ENCODE assay signal across 16 cellular contexts in genomic region chrX:23365541-23365940, GRCh38. TPM values are rescaled to one million over a fixed set of nuclear protein-coding genes. Genes with fewer than 3 reads are reported as not detected.
"Had no signal": no experiment of that assay in that cellular context is flagged by ENCODE, and none has a peak within 500 bp of the region (broad histone marks: within the 10 kb centered on the region; RNA-seq: fewer than 3 reads in every experiment).

No MANE protein-coding gene starts in this region.

- H3K4me3 ChIP-seq: ascending aorta, esophagus squamous epithelium, left lung, sigmoid colon, upper lobe of left lung had no signal

- H3K4me1 ChIP-seq: ascending aorta, esophagus squamous epithelium, left lung, upper lobe of left lung had no signal

- ATAC-seq: activated CD4-positive, alpha-beta T cell treated with anti-CD3 and anti-CD28 coated beads for 36 hours; activated T-cell treated with anti-CD3 and anti-CD28 coated beads, Interleukin-2, amount 50 U/mL, for 72 hours; left lung; stimulated activated naive CD8-positive, alpha-beta T cell treated with anti-CD3 and anti-CD28 coated beads, Interleukin-15, Interleukin-2, amounts not matched to agents 100 U/mL and 50 U/mL, for 24 hours had no signal

- FAIRE-seq: colon had no signal

- H3K27me3 ChIP-seq: ascending aorta, esophagus squamous epithelium, left lung, sigmoid colon, upper lobe of left lung had no signal

- DNase-seq: activated CD4-positive, alpha-beta memory T cell treated with anti-CD3 and anti-CD28 coated beads, Interleukin-2, amount 10 ng/mL, durations not matched to agents 7 days and 5 days; activated CD4-positive, alpha-beta T cell treated with anti-CD3 and anti-CD28 coated beads for 36 hours; activated CD8-positive, alpha-beta memory T cell treated with anti-CD3 and anti-CD28 coated beads, Interleukin-2, amount 50 U/mL, for 4 hours; activated T-cell treated with anti-CD3 and anti-CD28 coated beads, Interleukin-2, amount 50 U/mL, for 72 hours; esophagus squamous epithelium; foreskin fibroblast; islet precursor cell; left lung; sigmoid colon; stimulated activated CD4-positive, alpha-beta T cell treated with anti-CD3 and anti-CD28 coated beads, Interleukin-2, amount 100 ng/mL, for 48 hours; stimulated activated naive CD8-positive, alpha-beta T cell treated with anti-CD3 and anti-CD28 coated beads, Interleukin-15, Interleukin-2, amounts not matched to agents 100 U/mL and 50 U/mL, for 24 hours; upper lobe of left lung had no signal

- H3K27ac ChIP-seq: ascending aorta, esophagus squamous epithelium, left lung, sigmoid colon, upper lobe of left lung, VCaP had no signal

- H3K36me3 ChIP-seq: ascending aorta, esophagus squamous epithelium, left lung, sigmoid colon, upper lobe of left lung had no signal

- H3K9me3 ChIP-seq: ascending aorta, esophagus squamous epithelium, left lung, sigmoid colon, upper lobe of left lung had no signal

RNA-seq across cellular contexts. Expression of gene PTCHD1, which starts 30.9 kb away (rescaled TPM):
- total RNA-seq: activated CD4-positive, alpha-beta memory T cell treated with anti-CD3 and anti-CD28 coated beads, Interleukin-2, amount 10 ng/mL, durations not matched to agents 7 days and 5 days; activated CD4-positive, alpha-beta T cell treated with anti-CD3 and anti-CD28 coated beads for 36 hours; activated T-cell treated with anti-CD3 and anti-CD28 coated beads, Interleukin-2, amount 50 U/mL, for 72 hours; osteoblast had no signal
